ENCODE assay signal across 9 cellular contexts in genomic region chr13:20721454-20722357, GRCh38. TPM values are rescaled to one million over a fixed set of nuclear protein-coding genes. Genes with fewer than 3 reads are reported as not detected.
A peak's percentile ranks its signal among the peaks of the same experiment; 100 is the strongest.
DNase-seq lines count a peak whose midpoint lies in the region; ATAC-seq, FAIRE-seq and TF ChIP-seq lines count a peak whose summit lies in the region.
"Had no signal": no experiment of that assay in that cellular context is flagged by ENCODE, and none has a peak within 500 bp of the region (broad histone marks: within the 10 kb centered on the region; RNA-seq: fewer than 3 reads in every experiment).

No MANE protein-coding gene starts in this region.

- H3K9me3 ChIP-seq in ovary: no peaks in the 10 kb centered on the region

- peak overlapping the region; percentile 54 for H3K4me3 ChIP-seq in fibroblast of villous mesenchyme (ENCODE audit: low read depth, low read length)
- H3K4me3 ChIP-seq in ovary: peak overlapping the region; percentile 19

- H3K36me3 ChIP-seq in ovary: no peaks in the 10 kb centered on the region

- no peak for TF ChIP-seq POLR2A in ovary (IDR thresholded peaks at IDR 0.05)

- H3K4me3 Mint-ChIP-seq in activated B cell treated with CpG ODN at 0.5 μM for 24 hours: peak overlapping the region; percentile 46
- H3K4me3 Mint-ChIP-seq: T-helper 1 cell treated with Interleukin-12 subunit alpha and Interleukin-12 subunit beta and Interleukin-4 antibody, amounts not matched to agents 30 μg/mL and 1 μg/mL, for 36 hours had no signal

- no peak overlapping the region for H3K27ac ChIP-seq in ovary

- H3K4me1 Mint-ChIP-seq in activated B cell treated with CpG ODN at 0.5 μM for 24 hours: peaks cover 5% of the 10 kb centered on the region

- ATAC-seq in activated B cell treated with CpG ODN at 0.5 μM for 24 hours (ENCODE audit: low read depth) (no peak), HG03175 (IDR thresholded peaks at IDR 0.05; ENCODE audit: unreplicated experiment) (no peak)

- no peaks in the 10 kb centered on the region for H3K27me3 ChIP-seq in ovary

- peak; percentile 40 for DNase-seq in activated CD4-positive, alpha-beta T cell treated with anti-CD3 and anti-CD28 coated beads for 48 hours
- DNase-seq in activated CD4-positive, alpha-beta T cell treated with anti-CD3 and anti-CD28 coated beads for 4 hours: no peak
- DNase-seq in activated B cell treated with CpG ODN at 0.5 μM for 24 hours (no peak), fibroblast of villous mesenchyme (ENCODE audit: low read depth) (peak; percentile 73), ovary (peak in 4 of 5 donors; percentile 46 to 68 (median 65)), HTR-8/SVneo (ENCODE audit: insufficient read length, low spot score) (no peak), T1000 (lab: John Stamatoyannopoulos, UW) (no peak)

- CTCF ChIA-PET in activated B cell treated with CpG ODN at 0.5 μM for 24 hours (lab: Charles Lee): no interaction called here

- TF ChIP-seq EP300 in ovary (IDR thresholded peaks at IDR 0.05): no peak

- POLR2A ChIA-PET in activated B cell treated with CpG ODN at 0.5 μM for 24 hours (lab: Charles Lee): no interaction called here

- no peak overlapping the region for H3K27ac Mint-ChIP-seq in activated B cell treated with CpG ODN at 0.5 μM for 24 hours
- H3K27ac Mint-ChIP-seq: T-helper 1 cell treated with Interleukin-12 subunit alpha and Interleukin-12 subunit beta and Interleukin-4 antibody, amounts not matched to agents 30 μg/mL and 1 μg/mL, for 36 hours had no signal

- FAIRE-seq in HTR-8/SVneo (lab: Jason Lieb, UNC): no peak

- no peak for TF ChIP-seq CTCF in activated B cell treated with CpG ODN at 0.5 μM for 24 hours (IDR thresholded peaks at IDR 0.05)
- TF ChIP-seq CTCF in fibroblast of villous mesenchyme (IDR thresholded peaks at IDR 0.05; ENCODE audit: insufficient read depth, low read depth, low read length): no peak
- no peak for TF ChIP-seq CTCF in ovary (IDR thresholded peaks at IDR 0.05)

- no peaks in the 10 kb centered on the region for H3K9me3 Mint-ChIP-seq in activated B cell treated with CpG ODN at 0.5 μM for 24 hours
- H3K9me3 Mint-ChIP-seq: T-helper 1 cell treated with Interleukin-12 subunit alpha and Interleukin-12 subunit beta and Interleukin-4 antibody, amounts not matched to agents 30 μg/mL and 1 μg/mL, for 36 hours had no signal

- peaks cover 10% of the 10 kb centered on the region for H3K27me3 Mint-ChIP-seq in activated B cell treated with CpG ODN at 0.5 μM for 24 hours

- intact Hi-C loops in activated B cell treated with CpG ODN at 0.5 μM for 24 hours (cut with micrococcal nuclease) (no loop called here), ovary (cut with DNase I) (no loop called here)

- WGBS in ovary, 3 donors: 5 to 8% (median 7%) methylated on average over 53 to 81 of the region's 81 CpGs

- H3K36me3 Mint-ChIP-seq in activated B cell treated with CpG ODN at 0.5 μM for 24 hours (ENCODE audit: low read depth): no peaks in the 10 kb centered on the region

- H3K4me1 ChIP-seq in ovary (ENCODE audit: insufficient read depth): peaks cover 3% of the 10 kb centered on the region

RNA-seq across cellular contexts. Expression of gene IL17D, which starts 18.2 kb away (rescaled TPM):
- total RNA-seq in activated B cell treated with CpG ODN at 0.5 μM for 24 hours (not detected in 2 replicates), fibroblast of villous mesenchyme (under 0.01 and 0.64 TPM in 2 replicates), ovary (10 to 100 TPM in 1 of 7 donors, 1 to 10 TPM in 6; 1.7 to 12.6 (median 8.2) TPM)
- 1 to 10 TPM; 3.3 to 3.7 TPM for polyA plus RNA-seq in ovary

RNA-seq across cellular contexts. Expression of gene EEF1AKMT1, which starts 52.1 kb away (rescaled TPM):
- 3.9 and 7.4 TPM in 2 replicates for total RNA-seq in activated B cell treated with CpG ODN at 0.5 μM for 24 hours
- total RNA-seq in fibroblast of villous mesenchyme: 10.6 and 16.4 TPM in 2 replicates
- total RNA-seq in ovary: 10 to 100 TPM; 11.1 to 16.4 (median 12.8) TPM
- polyA plus RNA-seq in ovary: 10 to 100 TPM in 1 of 2 donors, 1 to 10 TPM in 1; 9.7 to 20.8 TPM

Comparison
In these comparisons a context has a peak if more than half of its experiments do, and no peak if none do; other contexts are left out.
1. DNase-seq: peak in activated CD4-positive, alpha-beta T cell treated with anti-CD3 and anti-CD28 coated beads for 48 hours (single experiment), fibroblast of villous mesenchyme (single experiment) and ovary (4 of 5); none in activated CD4-positive, alpha-beta T cell treated with anti-CD3 and anti-CD28 coated beads for 4 hours (0 of 2), activated B cell treated with CpG ODN at 0.5 μM for 24 hours (single experiment), HTR-8/SVneo (single experiment) and T1000 (single experiment).